ENCODE assay signal across 8 cellular contexts in the genomic region with DNA sequence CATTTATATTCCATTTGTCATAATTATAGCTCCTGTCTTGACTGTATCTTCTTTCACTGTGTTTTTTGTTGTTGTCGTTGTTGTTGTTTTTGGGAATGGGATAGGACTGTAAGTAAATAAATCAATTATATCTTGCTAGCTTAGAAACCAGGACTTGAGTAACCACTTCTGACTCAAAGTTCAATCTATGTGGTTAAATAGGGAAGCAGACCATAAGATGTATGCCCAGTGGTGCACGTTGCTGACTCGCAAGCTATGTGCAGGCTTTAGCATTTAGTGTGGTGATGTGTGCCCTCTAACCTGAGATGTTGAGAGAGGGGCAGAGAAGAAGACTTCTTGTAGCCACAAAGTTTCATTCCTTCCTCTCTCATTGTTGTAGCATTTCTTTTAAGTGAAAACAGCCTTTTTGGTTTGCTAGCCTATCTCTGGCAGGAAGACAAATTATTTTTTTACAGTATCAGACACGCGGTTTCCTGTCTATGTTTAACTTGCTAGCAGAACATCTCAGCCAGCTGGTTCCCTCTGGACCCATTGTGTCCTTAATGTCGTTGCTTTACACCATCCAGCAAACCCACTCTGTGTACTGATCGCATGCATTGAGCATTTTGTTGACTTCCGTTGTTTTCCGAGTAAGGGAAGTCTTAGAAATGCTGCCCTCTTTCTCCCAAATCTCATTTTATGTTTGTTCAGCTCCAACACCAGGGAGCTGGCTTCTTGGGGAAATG. TPM values are rescaled to one million over a fixed set of nuclear protein-coding genes. Genes with fewer than 3 reads are reported as not detected.
DNase-seq lines count a peak whose midpoint lies in the region; ATAC-seq and TF ChIP-seq lines count a peak whose summit lies in the region.

No MANE protein-coding gene starts in this region.

- TF ChIP-seq CTCF in smooth muscle cell (IDR thresholded peaks at IDR 0.05; ENCODE audit: borderline replicate concordance, insufficient read depth, poor library complexity, severe bottlenecking): no peak

- no peaks in the 10 kb centered on the region for H4K20me1 ChIP-seq in smooth muscle cell (ENCODE audit: low read depth)

- no peak overlapping the region for H3K4me3 ChIP-seq in smooth muscle cell

- H3K4me2 ChIP-seq in smooth muscle cell: peak overlapping the region; percentile 73

- intact Hi-C loops in left cardiac atrium (cut with DNase I): no loop called here

- peak overlapping the region; percentile 94 for H3K27ac ChIP-seq in smooth muscle cell (ENCODE audit: low read depth)

- 35% methylated on average over 9 of the region's 9 CpGs for WGBS in smooth muscle cell (ENCODE audit: low lambda C conversion rate)

- H3K9me3 ChIP-seq in smooth muscle cell (replicated peaks; ENCODE audit: low read depth): no peaks in the 10 kb centered on the region

- H3K4me1 ChIP-seq in smooth muscle cell (ENCODE audit: low read depth): peaks cover 23% of the 10 kb centered on the region

- ATAC-seq in GM18861 (IDR thresholded peaks at IDR 0.05; ENCODE audit: unreplicated experiment) (peak; percentile 92), HG02870 (IDR thresholded peaks at IDR 0.05; ENCODE audit: unreplicated experiment) (peak; percentile 88), left cardiac atrium (peak; percentile 70 to 76)

- H3F3A ChIP-seq in smooth muscle cell (ENCODE audit: low read depth): peaks cover 9% of the 10 kb centered on the region

- H3K27me3 ChIP-seq in smooth muscle cell (ENCODE audit: low read depth): no peaks in the 10 kb centered on the region

- no peak overlapping the region for H2AFZ ChIP-seq in smooth muscle cell (ENCODE audit: low read depth)

- peak overlapping the region; percentile 59 for H3K9ac ChIP-seq in smooth muscle cell (ENCODE audit: low read depth)

- peak; percentile 5 for DNase-seq in NK-92 (lab: John Stamatoyannopoulos, UW; ENCODE audit: unreplicated experiment)
- DNase-seq in activated naive CD4-positive, alpha-beta T cell treated with anti-CD3 and anti-CD28 coated beads, Interleukin-2, amount 50 U/mL, for 16 hours: peak; percentile 49
- DNase-seq in left cardiac atrium: no peak
- no peak for DNase-seq in smooth muscle cell (lab: John Stamatoyannopoulos, UW; ENCODE audit: unreplicated experiment)
- DNase-seq in midbrain (lab: John Stamatoyannopoulos, UW): no peak
- no peak for DNase-seq in NCI-H446 treated with DMSO at 0.1 percent for 48 hours (lab: John Stamatoyannopoulos, UW)

- no peaks in the 10 kb centered on the region for H3K36me3 ChIP-seq in smooth muscle cell (ENCODE audit: low read depth)

- peaks cover 10% of the 10 kb centered on the region for H3K79me2 ChIP-seq in smooth muscle cell (ENCODE audit: low read depth)

RNA-seq across cellular contexts. Expression of a gene that starts 52.1 kb away (rescaled TPM):
- total RNA-seq in left cardiac atrium (100 to 1,000 TPM; 234 to 243 TPM), smooth muscle cell (53.7 and 60.9 TPM in 2 replicates)
- polyA plus RNA-seq in smooth muscle cell: 37.5 and 39.6 TPM in 2 replicates

Comparison
In these comparisons a context has a peak if more than half of its experiments do, and no peak if none do; other contexts are left out.
1. DNase-seq: peak in NK-92 (single experiment) and activated naive CD4-positive, alpha-beta T cell treated with anti-CD3 and anti-CD28 coated beads, Interleukin-2, amount 50 U/mL, for 16 hours (single experiment); none in left cardiac atrium (single experiment), smooth muscle cell (single experiment), midbrain (single experiment) and NCI-H446 treated with DMSO at 0.1 percent for 48 hours (single experiment).
2. Peak in every context shown above with its lines, with median percentiles within 50 percentile points of each other: ATAC-seq.